21 cellular contexts compared by ENCODE assay signal in the genomic region with DNA sequence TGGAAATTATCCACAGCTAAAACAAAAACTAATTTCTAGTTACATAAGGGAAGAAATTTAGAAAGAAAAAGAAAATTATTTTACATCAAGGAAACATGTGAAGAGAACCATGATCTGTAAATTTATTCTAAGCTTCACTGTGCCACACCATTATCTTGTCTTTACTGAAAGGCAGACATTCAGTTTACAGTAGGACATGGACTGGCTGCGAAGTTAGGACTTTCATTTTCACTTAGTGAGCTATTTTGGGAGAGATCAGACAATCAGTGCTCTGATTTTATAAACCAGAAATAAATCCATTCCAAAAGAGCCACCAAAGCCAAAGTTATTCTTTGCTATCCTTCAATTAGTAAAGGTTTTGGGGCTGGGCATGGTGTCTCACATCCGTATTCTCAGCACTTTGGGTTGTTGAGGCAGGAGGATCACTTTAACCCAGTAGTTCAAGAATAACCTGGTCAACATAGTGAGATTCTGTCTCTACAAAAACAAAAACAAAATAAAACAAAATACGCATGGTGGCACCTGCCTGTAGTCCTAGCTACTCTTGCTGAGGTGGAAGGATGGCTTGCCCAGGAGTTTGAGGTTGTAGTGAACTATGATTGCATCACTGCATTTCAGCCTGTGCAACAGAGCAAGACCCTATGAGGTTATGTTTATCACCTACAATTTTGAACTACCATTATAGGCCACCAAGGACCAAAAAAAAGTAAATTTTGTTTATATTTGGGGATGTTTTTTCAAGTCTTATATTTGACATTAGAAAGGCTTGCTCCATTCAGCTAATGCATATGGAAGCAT.
DNase-seq lines count a peak whose midpoint lies in the region; ATAC-seq, FAIRE-seq and TF ChIP-seq lines count a peak whose summit lies in the region.
"Had no signal": no experiment of that assay in that cellular context is flagged by ENCODE, and none has a peak within 500 bp of the region (broad histone marks: within the 10 kb centered on the region; RNA-seq: fewer than 3 reads in every experiment).

No MANE protein-coding gene starts in this region.

- no peak for TF ChIP-seq CTCF in SK-N-SH (IDR thresholded peaks at IDR 0.05)

- no peak overlapping the region for H3K27ac ChIP-seq in BLaER1
- H3K27ac ChIP-seq in SK-N-SH (ENCODE audit: low read depth in 2 of 2, low read length in 1 of 2) = no peak overlapping the region
- H3K27ac ChIP-seq: hepatocyte had no signal

- H3K79me2 ChIP-seq in SK-N-SH (ENCODE audit: insufficient read depth) = no peaks in the 10 kb centered on the region
- H3K79me2 ChIP-seq: hepatocyte had no signal

- CTCF ChIA-PET in SK-N-SH (lab: Yijun Ruan, JAX) = no interaction called here

- H3K27me3 ChIP-seq in BLaER1 (no peaks in the 10 kb centered on the region), SK-N-SH (ENCODE audit: insufficient read depth) (no peaks in the 10 kb centered on the region)
- H3K27me3 ChIP-seq: hepatocyte had no signal

- H2AFZ ChIP-seq in SK-N-SH (ENCODE audit: low read depth) = no peak overlapping the region
- H2AFZ ChIP-seq: hepatocyte had no signal

- no peak for FAIRE-seq in urothelium cell line (lab: Jason Lieb, UNC)
- FAIRE-seq: A204.1 had no signal

- peak; percentile 72 for ATAC-seq in GM19372 (IDR thresholded peaks at IDR 0.05; ENCODE audit: low read depth, unreplicated experiment)
- peak; percentile 67 for ATAC-seq in HG02678 (IDR thresholded peaks at IDR 0.05; ENCODE audit: unreplicated experiment)
- peak; percentile 74 for ATAC-seq in HG03565 (IDR thresholded peaks at IDR 0.05; ENCODE audit: unreplicated experiment)
- ATAC-seq: activated T-cell treated with anti-CD3 and anti-CD28 coated beads, Interleukin-2, amount 50 U/mL, for 72 hours; mucosa of descending colon; sciatic nerve had no signal

- H3K36me3 ChIP-seq in BLaER1 (no peaks in the 10 kb centered on the region), SK-N-SH (replicated peaks in 1 of 2; ENCODE audit: control insufficient read depth in 1 of 2, insufficient read depth in 2 of 2, low read length in 1 of 2) (no peaks in the 10 kb centered on the region)

- POLR2A ChIA-PET in SK-N-SH (lab: Yijun Ruan, JAX) = no interaction called here

- H3K4me1 ChIP-seq in BLaER1 = peaks cover 10% of the 10 kb centered on the region
- no peaks in the 10 kb centered on the region for H3K4me1 ChIP-seq in SK-N-SH (ENCODE audit: control insufficient read depth in 1 of 2, insufficient read depth in 2 of 2, low read depth in 1 of 2, low read length in 1 of 2)

- TF ChIP-seq EP300 in SK-N-SH (IDR thresholded peaks at IDR 0.05; ENCODE audit: borderline replicate concordance in 1 of 2, low read depth in 1 of 2, low read length in 1 of 2) = no peak

- H3K9ac ChIP-seq in BLaER1 = no peak overlapping the region
- no peak overlapping the region for H3K9ac ChIP-seq in SK-N-SH

- no peaks in the 10 kb centered on the region for H3F3A ChIP-seq in SK-N-SH (replicated peaks; ENCODE audit: insufficient read depth)

- H3K9me2 ChIP-seq in SK-N-SH = no peaks in the 10 kb centered on the region

- TF ChIP-seq RAD21 in SK-N-SH (IDR thresholded peaks at IDR 0.05; ENCODE audit: low read length) = no peak

- H3K4me2 ChIP-seq in BLaER1 = peak overlapping the region; percentile 15; the same call in 1 of the 2 replicates
- no peak overlapping the region for H3K4me2 ChIP-seq in SK-N-SH
- H3K4me2 ChIP-seq: hepatocyte had no signal

- H3K4me3 ChIP-seq in BLaER1 (no peak overlapping the region), SK-N-SH (ENCODE audit: low read depth in 2 of 2, low read length in 1 of 2) (no peak overlapping the region)
- H3K4me3 ChIP-seq: hepatocyte, mucosa of descending colon had no signal

- no peak for DNase-seq in middle frontal gyrus (ENCODE audit: extremely low spot score, low spot score)
- no peak for DNase-seq in central memory CD4-positive, alpha-beta T cell
- no peak for DNase-seq in SK-N-SH
- DNase-seq in urothelium cell line (ENCODE audit: low spot score) = no peak
- DNase-seq: activated CD4-positive, alpha-beta T cell treated with anti-CD3 and anti-CD28 coated beads, Interleukin-2, amount 50 U/mL, for 48 hours; activated T-cell treated with anti-CD3 and anti-CD28 coated beads, Interleukin-2, amount 50 U/mL, for 72 hours; CD4-positive, alpha-beta T cell; effector CD8-positive, alpha-beta T cell; IMR-90; kidney glomerular epithelial cell; mucosa of descending colon; NCI-H2107; NCI-H69; stimulated activated CD4-positive, alpha-beta T cell treated with anti-CD3 and anti-CD28 coated beads, Interleukin-4, amount 100 ng/mL, for 1 hour had no signal

- H3K9me3 ChIP-seq in BLaER1 (no peaks in the 10 kb centered on the region), SK-N-SH (peaks cover 2% of the 10 kb centered on the region; the same call in 1 of the 2 replicates)

- WGBS in SK-N-SH (ENCODE audit: low lambda C conversion rate) = 14% methylated on average over 3 of the region's 3 CpGs

- H4K20me1 ChIP-seq in BLaER1 = no peaks in the 10 kb centered on the region
- H4K20me1 ChIP-seq in SK-N-SH (ENCODE audit: insufficient read depth) = no peaks in the 10 kb centered on the region

TF ChIP-seq in SK-N-SH, 30 proteins besides CTCF, POLR2A, EP300 and RAD21:
- TF ChIP-seq TEAD4 (IDR thresholded peaks at IDR 0.05; ENCODE audit: borderline replicate concordance, insufficient read depth) (no peak), SIN3A (IDR thresholded peaks at IDR 0.05; ENCODE audit: borderline replicate concordance, low read depth, low read length) (no peak), RXRA (IDR thresholded peaks at IDR 0.05; ENCODE audit: borderline replicate concordance, low read depth) (no peak), POLR2AphosphoS5 (IDR thresholded peaks at IDR 0.05; ENCODE audit: low read depth, low read length) (no peak), GATA2 (CRISPR knock-in tag; IDR thresholded peaks at IDR 0.05) (no peak), YY1 (IDR thresholded peaks at IDR 0.05; ENCODE audit: low read depth) (no peak), NRF1 (IDR thresholded peaks at IDR 0.05; ENCODE audit: low read depth, low read length) (no peak), MXI1 (IDR thresholded peaks at IDR 0.05; ENCODE audit: low read depth, low read length) (no peak), FOXJ3 (CRISPR knock-in tag; IDR thresholded peaks at IDR 0.05) (no peak)
- TF ChIP-seq, protein P1, sequence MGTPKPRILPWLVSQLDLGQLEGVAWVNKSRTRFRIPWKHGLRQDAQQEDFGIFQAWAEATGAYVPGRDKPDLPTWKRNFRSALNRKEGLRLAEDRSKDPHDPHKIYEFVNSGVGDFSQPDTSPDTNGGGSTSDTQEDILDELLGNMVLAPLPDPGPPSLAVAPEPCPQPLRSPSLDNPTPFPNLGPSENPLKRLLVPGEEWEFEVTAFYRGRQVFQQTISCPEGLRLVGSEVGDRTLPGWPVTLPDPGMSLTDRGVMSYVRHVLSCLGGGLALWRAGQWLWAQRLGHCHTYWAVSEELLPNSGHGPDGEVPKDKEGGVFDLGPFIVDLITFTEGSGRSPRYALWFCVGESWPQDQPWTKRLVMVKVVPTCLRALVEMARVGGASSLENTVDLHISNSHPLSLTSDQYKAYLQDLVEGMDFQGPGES (IDR thresholded peaks at IDR 0.05; ENCODE audit: low read depth, low read length) = no peak
- TF ChIP-seq, protein P2, sequence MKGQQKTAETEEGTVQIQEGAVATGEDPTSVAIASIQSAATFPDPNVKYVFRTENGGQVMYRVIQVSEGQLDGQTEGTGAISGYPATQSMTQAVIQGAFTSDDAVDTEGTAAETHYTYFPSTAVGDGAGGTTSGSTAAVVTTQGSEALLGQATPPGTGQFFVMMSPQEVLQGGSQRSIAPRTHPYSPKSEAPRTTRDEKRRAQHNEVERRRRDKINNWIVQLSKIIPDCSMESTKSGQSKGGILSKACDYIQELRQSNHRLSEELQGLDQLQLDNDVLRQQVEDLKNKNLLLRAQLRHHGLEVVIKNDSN (IDR thresholded peaks at IDR 0.05; ENCODE audit: borderline replicate concordance, low read depth) = no peak
TF ChIP-seq in SK-N-SH: peak in this region for 0.
